Comparison of ENCODE assay signal across 1 cellular context in genomic region chr6:33597551-33598322, GRCh38.
TF ChIP-seq lines count a peak whose summit lies in the region.

No MANE protein-coding gene starts in this region.

TF ChIP-seq in H1, 55 proteins besides CTCF, POLR2A, EP300 and RAD21:
- TF ChIP-seq ZNF274 (IDR thresholded peaks at IDR 0.05; ENCODE audit: borderline replicate concordance, extremely low read depth, low read length): no peak
- TF ChIP-seq YY1 (IDR thresholded peaks at IDR 0.05; ENCODE audit: low read depth, low read length): no peak
- no peak for TF ChIP-seq CTBP2 (IDR thresholded peaks at IDR 0.05; ENCODE audit: borderline replicate concordance, insufficient read depth, insufficient read length, low read length)
- no peak for TF ChIP-seq PHF8 (conservative IDR thresholded peaks at IDR 0.05; ENCODE audit: low read depth, low read length)
- TF ChIP-seq HDAC2 (IDR thresholded peaks at IDR 0.05; ENCODE audit: borderline replicate concordance in 1 of 2, low read depth in 2 of 2, low read length in 2 of 2): no peak
- no peak for TF ChIP-seq TCF12 (IDR thresholded peaks at IDR 0.05; ENCODE audit: low read depth, low read length)
- TF ChIP-seq SAP30 (IDR thresholded peaks at IDR 0.05; ENCODE audit: insufficient read depth, insufficient replicate concordance, low read length): no peak
- TF ChIP-seq, protein P1, sequence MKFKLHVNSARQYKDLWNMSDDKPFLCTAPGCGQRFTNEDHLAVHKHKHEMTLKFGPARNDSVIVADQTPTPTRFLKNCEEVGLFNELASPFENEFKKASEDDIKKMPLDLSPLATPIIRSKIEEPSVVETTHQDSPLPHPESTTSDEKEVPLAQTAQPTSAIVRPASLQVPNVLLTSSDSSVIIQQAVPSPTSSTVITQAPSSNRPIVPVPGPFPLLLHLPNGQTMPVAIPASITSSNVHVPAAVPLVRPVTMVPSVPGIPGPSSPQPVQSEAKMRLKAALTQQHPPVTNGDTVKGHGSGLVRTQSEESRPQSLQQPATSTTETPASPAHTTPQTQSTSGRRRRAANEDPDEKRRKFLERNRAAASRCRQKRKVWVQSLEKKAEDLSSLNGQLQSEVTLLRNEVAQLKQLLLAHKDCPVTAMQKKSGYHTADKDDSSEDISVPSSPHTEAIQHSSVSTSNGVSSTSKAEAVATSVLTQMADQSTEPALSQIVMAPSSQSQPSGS (IDR thresholded peaks at IDR 0.05; ENCODE audit: low read length): no peak
- TF ChIP-seq, protein P2, sequence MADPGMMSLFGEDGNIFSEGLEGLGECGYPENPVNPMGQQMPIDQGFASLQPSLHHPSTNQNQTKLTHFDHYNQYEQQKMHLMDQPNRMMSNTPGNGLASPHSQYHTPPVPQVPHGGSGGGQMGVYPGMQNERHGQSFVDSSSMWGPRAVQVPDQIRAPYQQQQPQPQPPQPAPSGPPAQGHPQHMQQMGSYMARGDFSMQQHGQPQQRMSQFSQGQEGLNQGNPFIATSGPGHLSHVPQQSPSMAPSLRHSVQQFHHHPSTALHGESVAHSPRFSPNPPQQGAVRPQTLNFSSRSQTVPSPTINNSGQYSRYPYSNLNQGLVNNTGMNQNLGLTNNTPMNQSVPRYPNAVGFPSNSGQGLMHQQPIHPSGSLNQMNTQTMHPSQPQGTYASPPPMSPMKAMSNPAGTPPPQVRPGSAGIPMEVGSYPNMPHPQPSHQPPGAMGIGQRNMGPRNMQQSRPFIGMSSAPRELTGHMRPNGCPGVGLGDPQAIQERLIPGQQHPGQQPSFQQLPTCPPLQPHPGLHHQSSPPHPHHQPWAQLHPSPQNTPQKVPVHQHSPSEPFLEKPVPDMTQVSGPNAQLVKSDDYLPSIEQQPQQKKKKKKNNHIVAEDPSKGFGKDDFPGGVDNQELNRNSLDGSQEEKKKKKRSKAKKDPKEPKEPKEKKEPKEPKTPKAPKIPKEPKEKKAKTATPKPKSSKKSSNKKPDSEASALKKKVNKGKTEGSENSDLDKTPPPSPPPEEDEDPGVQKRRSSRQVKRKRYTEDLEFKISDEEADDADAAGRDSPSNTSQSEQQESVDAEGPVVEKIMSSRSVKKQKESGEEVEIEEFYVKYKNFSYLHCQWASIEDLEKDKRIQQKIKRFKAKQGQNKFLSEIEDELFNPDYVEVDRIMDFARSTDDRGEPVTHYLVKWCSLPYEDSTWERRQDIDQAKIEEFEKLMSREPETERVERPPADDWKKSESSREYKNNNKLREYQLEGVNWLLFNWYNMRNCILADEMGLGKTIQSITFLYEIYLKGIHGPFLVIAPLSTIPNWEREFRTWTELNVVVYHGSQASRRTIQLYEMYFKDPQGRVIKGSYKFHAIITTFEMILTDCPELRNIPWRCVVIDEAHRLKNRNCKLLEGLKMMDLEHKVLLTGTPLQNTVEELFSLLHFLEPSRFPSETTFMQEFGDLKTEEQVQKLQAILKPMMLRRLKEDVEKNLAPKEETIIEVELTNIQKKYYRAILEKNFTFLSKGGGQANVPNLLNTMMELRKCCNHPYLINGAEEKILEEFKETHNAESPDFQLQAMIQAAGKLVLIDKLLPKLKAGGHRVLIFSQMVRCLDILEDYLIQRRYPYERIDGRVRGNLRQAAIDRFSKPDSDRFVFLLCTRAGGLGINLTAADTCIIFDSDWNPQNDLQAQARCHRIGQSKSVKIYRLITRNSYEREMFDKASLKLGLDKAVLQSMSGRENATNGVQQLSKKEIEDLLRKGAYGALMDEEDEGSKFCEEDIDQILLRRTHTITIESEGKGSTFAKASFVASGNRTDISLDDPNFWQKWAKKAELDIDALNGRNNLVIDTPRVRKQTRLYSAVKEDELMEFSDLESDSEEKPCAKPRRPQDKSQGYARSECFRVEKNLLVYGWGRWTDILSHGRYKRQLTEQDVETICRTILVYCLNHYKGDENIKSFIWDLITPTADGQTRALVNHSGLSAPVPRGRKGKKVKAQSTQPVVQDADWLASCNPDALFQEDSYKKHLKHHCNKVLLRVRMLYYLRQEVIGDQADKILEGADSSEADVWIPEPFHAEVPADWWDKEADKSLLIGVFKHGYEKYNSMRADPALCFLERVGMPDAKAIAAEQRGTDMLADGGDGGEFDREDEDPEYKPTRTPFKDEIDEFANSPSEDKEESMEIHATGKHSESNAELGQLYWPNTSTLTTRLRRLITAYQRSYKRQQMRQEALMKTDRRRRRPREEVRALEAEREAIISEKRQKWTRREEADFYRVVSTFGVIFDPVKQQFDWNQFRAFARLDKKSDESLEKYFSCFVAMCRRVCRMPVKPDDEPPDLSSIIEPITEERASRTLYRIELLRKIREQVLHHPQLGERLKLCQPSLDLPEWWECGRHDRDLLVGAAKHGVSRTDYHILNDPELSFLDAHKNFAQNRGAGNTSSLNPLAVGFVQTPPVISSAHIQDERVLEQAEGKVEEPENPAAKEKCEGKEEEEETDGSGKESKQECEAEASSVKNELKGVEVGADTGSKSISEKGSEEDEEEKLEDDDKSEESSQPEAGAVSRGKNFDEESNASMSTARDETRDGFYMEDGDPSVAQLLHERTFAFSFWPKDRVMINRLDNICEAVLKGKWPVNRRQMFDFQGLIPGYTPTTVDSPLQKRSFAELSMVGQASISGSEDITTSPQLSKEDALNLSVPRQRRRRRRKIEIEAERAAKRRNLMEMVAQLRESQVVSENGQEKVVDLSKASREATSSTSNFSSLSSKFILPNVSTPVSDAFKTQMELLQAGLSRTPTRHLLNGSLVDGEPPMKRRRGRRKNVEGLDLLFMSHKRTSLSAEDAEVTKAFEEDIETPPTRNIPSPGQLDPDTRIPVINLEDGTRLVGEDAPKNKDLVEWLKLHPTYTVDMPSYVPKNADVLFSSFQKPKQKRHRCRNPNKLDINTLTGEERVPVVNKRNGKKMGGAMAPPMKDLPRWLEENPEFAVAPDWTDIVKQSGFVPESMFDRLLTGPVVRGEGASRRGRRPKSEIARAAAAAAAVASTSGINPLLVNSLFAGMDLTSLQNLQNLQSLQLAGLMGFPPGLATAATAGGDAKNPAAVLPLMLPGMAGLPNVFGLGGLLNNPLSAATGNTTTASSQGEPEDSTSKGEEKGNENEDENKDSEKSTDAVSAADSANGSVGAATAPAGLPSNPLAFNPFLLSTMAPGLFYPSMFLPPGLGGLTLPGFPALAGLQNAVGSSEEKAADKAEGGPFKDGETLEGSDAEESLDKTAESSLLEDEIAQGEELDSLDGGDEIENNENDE (IDR thresholded peaks at IDR 0.05; ENCODE audit: insufficient replicate concordance, low read length): no peak
TF ChIP-seq in H1: peak in this region for 0.
